Comparison of ENCODE assay signal across 19 cellular contexts in genomic region chr13:44425815-44426078, GRCh38.
"Had no signal": no experiment of that assay in that cellular context is flagged by ENCODE, and none has a peak within 500 bp of the region (broad histone marks: within the 10 kb centered on the region; RNA-seq: fewer than 3 reads in every experiment).

No MANE protein-coding gene starts in this region.

- H3K27me3 ChIP-seq: ovary, sigmoid colon, stomach, thyroid gland had no signal

- H3K27ac ChIP-seq: coronary artery, ovary, psoas muscle, sigmoid colon, stomach, thyroid gland had no signal

- H3K4me1 ChIP-seq: psoas muscle, sigmoid colon had no signal

- H3K36me3 ChIP-seq: ovary, sigmoid colon, thyroid gland had no signal

- H3K4me3 ChIP-seq: coronary artery, ovary, psoas muscle, sigmoid colon, stomach, thyroid gland had no signal

- FAIRE-seq: endometrium, frontal cortex, keratinocyte had no signal

- H3K9me3 ChIP-seq: ovary, sigmoid colon, stomach, thyroid gland had no signal

- DNase-seq: effector memory CD8-positive, alpha-beta T cell; midbrain; natural killer cell; occipital lobe; ovary; posterior cingulate gyrus; psoas muscle; right cardiac atrium; sigmoid colon; stimulated activated CD4-positive, alpha-beta T cell treated with anti-CD3 and anti-CD28 coated beads, Interleukin-2, amount 100 ng/mL, for 24 hours; stimulated activated CD4-positive, alpha-beta T cell treated with anti-CD3 and anti-CD28 coated beads, Interleukin-4, amount 100 ng/mL, for 24 hours; stimulated activated naive CD4-positive, alpha-beta T cell treated with Interleukin-2 at 50 U/mL for 16 hours; stomach; trophoblast cell had no signal
